Comparison of ENCODE assay signal across 8 cellular contexts in genomic region chr11:10898763-10899541, GRCh38. TPM values are rescaled to one million over a fixed set of nuclear protein-coding genes. Genes with fewer than 3 reads are reported as not detected.
DNase-seq lines count a peak whose midpoint lies in the region; ATAC-seq and TF ChIP-seq lines count a peak whose summit lies in the region.

No MANE protein-coding gene starts in this region.

- no peak for TF ChIP-seq CTCF in VCaP (conservative IDR thresholded peaks at IDR 0.05)
- TF ChIP-seq CTCF in gastroesophageal sphincter (IDR thresholded peaks at IDR 0.05), result no peak
- no peak for TF ChIP-seq CTCF in neural progenitor cell (IDR thresholded peaks at IDR 0.05)

- H3K9me3 ChIP-seq in gastroesophageal sphincter (no peaks in the 10 kb centered on the region), neural progenitor cell (ENCODE audit: low read depth) (no peaks in the 10 kb centered on the region)

- no peak for TF ChIP-seq POLR2A in gastroesophageal sphincter (IDR thresholded peaks at IDR 0.05)

- H2AFZ ChIP-seq in neural progenitor cell (replicated peaks), result no peak overlapping the region

- H3K27ac ChIP-seq in VCaP (peak overlapping the region; percentile 98), gastroesophageal sphincter (peak overlapping the region; percentile 58 to 92 (median 90)), neural progenitor cell (no peak overlapping the region)

- WGBS in gastroesophageal sphincter (ENCODE audit: low coverage in 1 of 2), 2 donors, result 31 to 68% methylated on average over 2 to 3 of the region's 8 CpGs

- H3K36me3 ChIP-seq in gastroesophageal sphincter (no peaks in the 10 kb centered on the region), neural progenitor cell (no peaks in the 10 kb centered on the region)

- POLR2A ChIA-PET in activated CD4-positive, alpha-beta memory T cell treated with anti-CD3 and anti-CD28 coated beads for 36 hours (lab: Charles Lee), result no interaction called here

- no peaks in the 10 kb centered on the region for H4K20me1 ChIP-seq in neural progenitor cell (ENCODE audit: low read depth)

- peak overlapping the region; percentile 48 for H3K27ac Mint-ChIP-seq in stimulated activated effector memory CD8-positive, alpha-beta T cell treated with anti-CD3 and anti-CD28 coated beads, Interleukin-12 subunit alpha, Interleukin-12 subunit beta, amount 100 ng/mL, for 72 hours
- no peak overlapping the region for H3K27ac Mint-ChIP-seq in neural progenitor cell
- H3K27ac Mint-ChIP-seq in activated CD4-positive, alpha-beta memory T cell treated with anti-CD3 and anti-CD28 coated beads for 36 hours, result no peak overlapping the region

- H3F3A ChIP-seq in neural progenitor cell (ENCODE audit: low read depth), result no peaks in the 10 kb centered on the region

- no peak overlapping the region for H3K4me3 ChIP-seq in gastroesophageal sphincter
- H3K4me3 ChIP-seq in neural progenitor cell, result no peak overlapping the region

- H3K4me1 ChIP-seq in gastroesophageal sphincter (peaks cover 14 to 51% (median 22%) of the 10 kb centered on the region in 3 donors), neural progenitor cell (no peaks in the 10 kb centered on the region)

- H3K4me2 ChIP-seq in neural progenitor cell, result no peak overlapping the region

- H3K27me3 ChIP-seq in gastroesophageal sphincter, result no peaks in the 10 kb centered on the region
- H3K27me3 ChIP-seq in neural progenitor cell, result no peaks in the 10 kb centered on the region

- ATAC-seq in GM19463 (IDR thresholded peaks at IDR 0.05; ENCODE audit: unreplicated experiment) (peak; percentile 22), gastroesophageal sphincter (peak; percentile 3), HG02973 (IDR thresholded peaks at IDR 0.05; ENCODE audit: unreplicated experiment) (no peak)
- ATAC-seq in stimulated activated effector memory CD8-positive, alpha-beta T cell treated with anti-CD3 and anti-CD28 coated beads, Interleukin-12 subunit alpha, Interleukin-12 subunit beta, amount 100 ng/mL, for 72 hours, result no peak

- no peaks in the 10 kb centered on the region for H3K79me2 ChIP-seq in neural progenitor cell (ENCODE audit: low read depth)

- TF ChIP-seq EP300 in gastroesophageal sphincter (IDR thresholded peaks at IDR 0.05), result no peak

- H3K9me3 Mint-ChIP-seq in stimulated activated effector memory CD8-positive, alpha-beta T cell treated with anti-CD3 and anti-CD28 coated beads, Interleukin-12 subunit alpha, Interleukin-12 subunit beta, amount 100 ng/mL, for 72 hours, result no peaks in the 10 kb centered on the region
- H3K9me3 Mint-ChIP-seq in neural progenitor cell, result no peaks in the 10 kb centered on the region
- H3K9me3 Mint-ChIP-seq in activated CD4-positive, alpha-beta memory T cell treated with anti-CD3 and anti-CD28 coated beads for 36 hours, result no peaks in the 10 kb centered on the region

- H3K36me3 Mint-ChIP-seq in stimulated activated effector memory CD8-positive, alpha-beta T cell treated with anti-CD3 and anti-CD28 coated beads, Interleukin-12 subunit alpha, Interleukin-12 subunit beta, amount 100 ng/mL, for 72 hours, result no peaks in the 10 kb centered on the region
- peaks cover 2% of the 10 kb centered on the region for H3K36me3 Mint-ChIP-seq in neural progenitor cell
- H3K36me3 Mint-ChIP-seq in activated CD4-positive, alpha-beta memory T cell treated with anti-CD3 and anti-CD28 coated beads for 36 hours, result no peaks in the 10 kb centered on the region

- H3K9ac ChIP-seq in neural progenitor cell, result no peak overlapping the region

- H3K4me1 Mint-ChIP-seq in stimulated activated effector memory CD8-positive, alpha-beta T cell treated with anti-CD3 and anti-CD28 coated beads, Interleukin-12 subunit alpha, Interleukin-12 subunit beta, amount 100 ng/mL, for 72 hours, result peaks cover 32% of the 10 kb centered on the region
- H3K4me1 Mint-ChIP-seq in neural progenitor cell, result peaks cover 30% of the 10 kb centered on the region
- H3K4me1 Mint-ChIP-seq in activated CD4-positive, alpha-beta memory T cell treated with anti-CD3 and anti-CD28 coated beads for 36 hours (ENCODE audit: low read depth), result peaks cover 6% of the 10 kb centered on the region

- H3K4me3 Mint-ChIP-seq in stimulated activated effector memory CD8-positive, alpha-beta T cell treated with anti-CD3 and anti-CD28 coated beads, Interleukin-12 subunit alpha, Interleukin-12 subunit beta, amount 100 ng/mL, for 72 hours, result peak overlapping the region; percentile 15
- H3K4me3 Mint-ChIP-seq in neural progenitor cell, result no peak overlapping the region
- H3K4me3 Mint-ChIP-seq in activated CD4-positive, alpha-beta memory T cell treated with anti-CD3 and anti-CD28 coated beads for 36 hours, result no peak overlapping the region

- CTCF ChIA-PET in activated CD4-positive, alpha-beta memory T cell treated with anti-CD3 and anti-CD28 coated beads for 36 hours (lab: Charles Lee), result interaction anchor here (1.2 kb wide), 1 partner anchor 129 kb away, joined by 3 read pairs; no protein-coding TSS in a partner anchor

- no peaks in the 10 kb centered on the region for H3K27me3 Mint-ChIP-seq in neural progenitor cell (ENCODE audit: insufficient read depth, low read depth)
- peaks cover 9% of the 10 kb centered on the region for H3K27me3 Mint-ChIP-seq in activated CD4-positive, alpha-beta memory T cell treated with anti-CD3 and anti-CD28 coated beads for 36 hours

- no peak for DNase-seq in stimulated activated effector memory CD8-positive, alpha-beta T cell treated with anti-CD3 and anti-CD28 coated beads, Interleukin-12 subunit alpha, Interleukin-12 subunit beta, amount 100 ng/mL, for 72 hours (ENCODE audit: low spot score in 2 of 2)
- DNase-seq in kidney tubule cell (ENCODE audit: low spot score) (no peak), neural progenitor cell (ENCODE audit: low spot score) (no peak)
- no peak for DNase-seq in activated CD4-positive, alpha-beta memory T cell treated with anti-CD3 and anti-CD28 coated beads for 36 hours

- intact Hi-C loops in activated CD4-positive, alpha-beta memory T cell treated with anti-CD3 and anti-CD28 coated beads for 36 hours (cut with micrococcal nuclease), result no loop called here

RNA-seq across cellular contexts. Expression of gene ZBED5, which starts 41.1 kb away (rescaled TPM):
- total RNA-seq in gastroesophageal sphincter (10 to 100 TPM; 26.0 to 57.3 (median 41.7) TPM), neural progenitor cell (ENCODE audit: low replicate concordance) (70.9 and 87.9 TPM in 2 replicates)
- total RNA-seq in activated CD4-positive, alpha-beta memory T cell treated with anti-CD3 and anti-CD28 coated beads for 36 hours, result 10 to 100 TPM; 39.8 to 43.3 TPM

Comparison
In these comparisons a context has a peak if more than half of its experiments do, and no peak if none do; other contexts are left out.
1. ATAC-seq: peak in GM19463 (single experiment) and gastroesophageal sphincter (single experiment); none in stimulated activated effector memory CD8-positive, alpha-beta T cell treated with anti-CD3 and anti-CD28 coated beads, Interleukin-12 subunit alpha, Interleukin-12 subunit beta, amount 100 ng/mL, for 72 hours (single experiment) and HG02973 (single experiment).